In the genomic region with DNA sequence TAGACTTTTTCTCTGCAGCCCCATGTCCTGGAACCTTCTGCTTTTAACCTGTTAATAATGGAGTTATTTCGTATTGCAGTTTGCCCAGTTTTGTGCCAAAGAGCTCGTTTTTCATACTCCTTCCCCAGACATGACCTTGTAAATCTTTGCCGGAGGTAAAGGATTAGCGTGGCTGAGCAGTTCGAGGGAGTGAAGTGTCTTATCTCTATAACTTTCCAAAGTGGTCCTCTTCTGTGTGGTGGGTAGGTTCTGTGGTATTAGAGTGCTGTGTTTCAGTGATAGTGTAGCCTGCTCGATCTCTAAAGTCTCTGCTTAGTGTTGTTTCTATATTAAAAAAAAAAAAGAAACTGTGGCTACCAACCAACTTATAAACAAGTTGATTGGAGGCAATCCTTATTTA, we compare ENCODE assay signal across 26 cellular contexts.
"Had no signal": no experiment of that assay in that cellular context is flagged by ENCODE, and none has a peak within 500 bp of the region (broad histone marks: within the 10 kb centered on the region; RNA-seq: fewer than 3 reads in every experiment).

No MANE protein-coding gene starts in this region.

- H3K36me3 ChIP-seq: gastrocnemius medialis had no signal

- ATAC-seq: effector memory CD8-positive, alpha-beta T cell; esophagus mucosa; gastrocnemius medialis; heart right ventricle; left cardiac atrium; left lung; left ventricle myocardium superior; lower lobe of right lung; mucosa of descending colon; naive thymus-derived CD8-positive, alpha-beta T cell had no signal

- H3K27ac ChIP-seq: epithelial cell of prostate, esophagus squamous epithelium, gastrocnemius medialis, heart right ventricle, left lung, lower lobe of right lung had no signal

- FAIRE-seq: endometrium, islet of Langerhans, keratinocyte had no signal

- H3K27me3 ChIP-seq: esophagus squamous epithelium, gastrocnemius medialis, heart right ventricle, left lung had no signal

- H3K9me3 ChIP-seq: gastrocnemius medialis had no signal

- H3K4me3 ChIP-seq: esophagus squamous epithelium, gastrocnemius medialis, heart right ventricle, left lung, lower lobe of right lung, mucosa of descending colon had no signal

- H3K4me1 ChIP-seq: esophagus squamous epithelium, left lung, lower lobe of right lung had no signal

- DNase-seq: cortex of kidney; effector CD8-positive, alpha-beta T cell; effector memory CD8-positive, alpha-beta T cell; endodermal cell; erythroblast; esophagus squamous epithelium; foreskin fibroblast; foreskin melanocyte; gastrocnemius medialis; glutamatergic neuron; head of caudate nucleus; heart right ventricle; hippocampal formation; left cardiac atrium; left lung; left ventricle myocardium superior; lower lobe of right lung; mesenchymal stem cell; mucosa of descending colon; naive B cell; naive thymus-derived CD8-positive, alpha-beta T cell had no signal
